Comparison of ENCODE assay signal across 1 cellular context in the genomic region with DNA sequence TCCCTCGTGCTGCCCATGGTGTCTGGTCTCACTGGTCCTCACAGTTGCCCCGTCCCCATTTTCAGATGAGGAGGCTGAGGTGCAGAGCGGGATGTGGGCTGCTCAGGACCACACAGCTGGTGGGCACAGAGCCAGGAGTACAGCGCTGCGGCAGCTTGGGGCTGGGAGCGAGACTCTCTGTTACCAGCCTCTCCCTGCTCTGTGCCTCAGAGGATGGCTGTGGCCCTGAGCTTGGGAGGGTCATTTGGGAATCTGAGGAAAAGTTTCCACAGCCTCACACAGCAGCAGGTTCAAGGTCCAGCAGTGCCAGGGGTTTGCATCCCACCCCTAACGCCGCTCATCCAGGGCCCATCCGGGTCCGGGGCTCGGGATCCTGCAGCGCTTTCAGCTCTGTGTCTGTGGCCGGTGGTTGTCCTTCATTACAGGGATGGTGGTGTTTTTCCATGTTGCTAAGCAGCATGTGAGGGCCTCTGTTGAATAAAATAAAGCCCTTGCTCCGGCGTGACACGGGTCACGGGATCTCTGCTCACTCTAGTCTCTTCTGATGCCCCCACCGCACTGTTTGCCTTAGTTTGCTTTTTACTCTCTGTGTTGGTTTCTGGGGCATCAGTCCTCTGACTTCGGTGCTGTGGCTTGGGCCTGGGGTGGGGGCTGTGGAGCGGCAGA.
A peak's percentile ranks its signal among the peaks of the same experiment; 100 is the strongest.
TF ChIP-seq lines count a peak whose summit lies in the region.

No MANE protein-coding gene starts in this region.

TF ChIP-seq in HepG2, 621 proteins besides CTCF, POLR2A, EP300 and RAD21 (continued from another document and continues in another):
- TF ChIP-seq NFIC (IDR thresholded peaks at IDR 0.05; ENCODE audit: low read length) (no peak), FOXJ3 (CRISPR knock-in tag; IDR thresholded peaks at IDR 0.05; ENCODE audit: borderline replicate concordance) (peak; percentile 66; the same call in 1 of the 2 replicates), PCBP2 (optimal IDR thresholded peaks at IDR 0.05; ENCODE audit: low read depth, low read length, poor library complexity, severe bottlenecking) (peak; percentile 36), ZNF563 (CRISPR knock-in tag; IDR thresholded peaks at IDR 0.05) (no peak), ZBTB25 (CRISPR knock-in tag; IDR thresholded peaks at IDR 0.05) (0 out of 2 replicates have a peak, but pooled peaks have one; percentile 31), RAD51 (IDR thresholded peaks at IDR 0.05; ENCODE audit: borderline replicate concordance) (no peak), BHLHE40 (IDR thresholded peaks at IDR 0.05; ENCODE audit: low read length) (peak; percentile 79), HMGA1 (CRISPR knock-in tag; conservative IDR thresholded peaks at IDR 0.05) (no peak), ZNF30 (CRISPR knock-in tag; IDR thresholded peaks at IDR 0.05) (no peak), SKIL (CRISPR knock-in tag; IDR thresholded peaks at IDR 0.05; ENCODE audit: borderline replicate concordance) (no peak), SATB2 (CRISPR knock-in tag; IDR thresholded peaks at IDR 0.05) (no peak), HNF1A (IDR thresholded peaks at IDR 0.05; ENCODE audit: low read depth) (no peak), HNF1A (CRISPR knock-in tag; IDR thresholded peaks at IDR 0.05; ENCODE audit: borderline replicate concordance) (no peak; the same call in 1 of the 2 replicates), RXRA (CRISPR knock-in tag; IDR thresholded peaks at IDR 0.05) (peak; percentile 60; the same call in 1 of the 2 replicates), STAT5B (CRISPR knock-in tag; IDR thresholded peaks at IDR 0.05) (no peak), KDM3A (CRISPR knock-in tag; IDR thresholded peaks at IDR 0.05; ENCODE audit: low read depth) (peak; percentile 49; the same call in 1 of the 2 replicates), SMAD3 (CRISPR knock-in tag; IDR thresholded peaks at IDR 0.05) (0 out of 2 replicates have a peak, but pooled peaks have one; percentile 17), SOX6 (IDR thresholded peaks at IDR 0.05) (no peak), SOX6 (CRISPR knock-in tag; IDR thresholded peaks at IDR 0.05) (peak; percentile 76), ZNF841 (CRISPR knock-in tag; IDR thresholded peaks at IDR 0.05; ENCODE audit: borderline replicate concordance) (no peak), NCOA5 (CRISPR knock-in tag; IDR thresholded peaks at IDR 0.05) (no peak), ZNF7 (CRISPR knock-in tag; IDR thresholded peaks at IDR 0.05) (no peak), ARNT (IDR thresholded peaks at IDR 0.05) (no peak), TARDBP (CRISPR knock-in tag; IDR thresholded peaks at IDR 0.05) (peak; percentile 63; the same call in 1 of the 2 replicates), THYN1 (CRISPR knock-in tag; IDR thresholded peaks at IDR 0.05; ENCODE audit: borderline replicate concordance, low read depth) (no peak), TEF (CRISPR knock-in tag; IDR thresholded peaks at IDR 0.05) (no peak; the same call in 1 of the 2 replicates), FOXA3 (CRISPR knock-in tag; IDR thresholded peaks at IDR 0.05) (peak; percentile 31), LCORL (IDR thresholded peaks at IDR 0.05) (no peak), LCORL (CRISPR knock-in tag; IDR thresholded peaks at IDR 0.05) (peak; percentile 77; the same call in 1 of the 2 replicates), ZFP36L2 (CRISPR knock-in tag; IDR thresholded peaks at IDR 0.05) (no peak)
- TF ChIP-seq, protein P1, sequence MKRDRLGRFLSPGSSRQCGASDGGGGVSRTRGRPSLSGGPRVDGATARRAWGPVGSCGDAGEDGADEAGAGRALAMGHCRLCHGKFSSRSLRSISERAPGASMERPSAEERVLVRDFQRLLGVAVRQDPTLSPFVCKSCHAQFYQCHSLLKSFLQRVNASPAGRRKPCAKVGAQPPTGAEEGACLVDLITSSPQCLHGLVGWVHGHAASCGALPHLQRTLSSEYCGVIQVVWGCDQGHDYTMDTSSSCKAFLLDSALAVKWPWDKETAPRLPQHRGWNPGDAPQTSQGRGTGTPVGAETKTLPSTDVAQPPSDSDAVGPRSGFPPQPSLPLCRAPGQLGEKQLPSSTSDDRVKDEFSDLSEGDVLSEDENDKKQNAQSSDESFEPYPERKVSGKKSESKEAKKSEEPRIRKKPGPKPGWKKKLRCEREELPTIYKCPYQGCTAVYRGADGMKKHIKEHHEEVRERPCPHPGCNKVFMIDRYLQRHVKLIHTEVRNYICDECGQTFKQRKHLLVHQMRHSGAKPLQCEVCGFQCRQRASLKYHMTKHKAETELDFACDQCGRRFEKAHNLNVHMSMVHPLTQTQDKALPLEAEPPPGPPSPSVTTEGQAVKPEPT (CRISPR knock-in tag; IDR thresholded peaks at IDR 0.05; ENCODE audit: low read depth) = no peak
- TF ChIP-seq, protein P2, sequence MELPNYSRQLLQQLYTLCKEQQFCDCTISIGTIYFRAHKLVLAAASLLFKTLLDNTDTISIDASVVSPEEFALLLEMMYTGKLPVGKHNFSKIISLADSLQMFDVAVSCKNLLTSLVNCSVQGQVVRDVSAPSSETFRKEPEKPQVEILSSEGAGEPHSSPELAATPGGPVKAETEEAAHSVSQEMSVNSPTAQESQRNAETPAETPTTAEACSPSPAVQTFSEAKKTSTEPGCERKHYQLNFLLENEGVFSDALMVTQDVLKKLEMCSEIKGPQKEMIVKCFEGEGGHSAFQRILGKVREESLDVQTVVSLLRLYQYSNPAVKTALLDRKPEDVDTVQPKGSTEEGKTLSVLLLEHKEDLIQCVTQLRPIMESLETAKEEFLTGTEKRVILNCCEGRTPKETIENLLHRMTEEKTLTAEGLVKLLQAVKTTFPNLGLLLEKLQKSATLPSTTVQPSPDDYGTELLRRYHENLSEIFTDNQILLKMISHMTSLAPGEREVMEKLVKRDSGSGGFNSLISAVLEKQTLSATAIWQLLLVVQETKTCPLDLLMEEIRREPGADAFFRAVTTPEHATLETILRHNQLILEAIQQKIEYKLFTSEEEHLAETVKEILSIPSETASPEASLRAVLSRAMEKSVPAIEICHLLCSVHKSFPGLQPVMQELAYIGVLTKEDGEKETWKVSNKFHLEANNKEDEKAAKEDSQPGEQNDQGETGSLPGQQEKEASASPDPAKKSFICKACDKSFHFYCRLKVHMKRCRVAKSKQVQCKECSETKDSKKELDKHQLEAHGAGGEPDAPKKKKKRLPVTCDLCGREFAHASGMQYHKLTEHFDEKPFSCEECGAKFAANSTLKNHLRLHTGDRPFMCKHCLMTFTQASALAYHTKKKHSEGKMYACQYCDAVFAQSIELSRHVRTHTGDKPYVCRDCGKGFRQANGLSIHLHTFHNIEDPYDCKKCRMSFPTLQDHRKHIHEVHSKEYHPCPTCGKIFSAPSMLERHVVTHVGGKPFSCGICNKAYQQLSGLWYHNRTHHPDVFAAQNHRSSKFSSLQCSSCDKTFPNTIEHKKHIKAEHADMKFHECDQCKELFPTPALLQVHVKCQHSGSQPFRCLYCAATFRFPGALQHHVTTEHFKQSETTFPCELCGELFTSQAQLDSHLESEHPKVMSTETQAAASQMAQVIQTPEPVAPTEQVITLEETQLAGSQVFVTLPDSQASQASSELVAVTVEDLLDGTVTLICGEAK (IDR thresholded peaks at IDR 0.05) = no peak
- TF ChIP-seq, protein P2 (CRISPR knock-in tag; IDR thresholded peaks at IDR 0.05) = no peak
- TF ChIP-seq, protein P3, sequence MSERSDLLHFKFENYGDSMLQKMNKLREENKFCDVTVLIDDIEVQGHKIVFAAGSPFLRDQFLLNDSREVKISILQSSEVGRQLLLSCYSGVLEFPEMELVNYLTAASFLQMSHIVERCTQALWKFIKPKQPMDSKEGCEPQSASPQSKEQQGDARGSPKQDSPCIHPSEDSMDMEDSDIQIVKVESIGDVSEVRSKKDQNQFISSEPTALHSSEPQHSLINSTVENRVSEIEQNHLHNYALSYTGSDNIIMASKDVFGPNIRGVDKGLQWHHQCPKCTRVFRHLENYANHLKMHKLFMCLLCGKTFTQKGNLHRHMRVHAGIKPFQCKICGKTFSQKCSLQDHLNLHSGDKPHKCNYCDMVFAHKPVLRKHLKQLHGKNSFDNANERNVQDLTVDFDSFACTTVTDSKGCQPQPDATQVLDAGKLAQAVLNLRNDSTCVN (CRISPR knock-in tag; IDR thresholded peaks at IDR 0.05; ENCODE audit: borderline replicate concordance) = 0 out of 2 replicates have a peak, but pooled peaks have one; percentile 7
